8 cellular contexts compared by ENCODE assay signal in genomic region chr1:51421961-51422360, GRCh38.
A peak's percentile ranks its signal among the peaks of the same experiment; 100 is the strongest.
DNase-seq lines count a peak whose midpoint lies in the region; ATAC-seq, FAIRE-seq and TF ChIP-seq lines count a peak whose summit lies in the region.

No MANE protein-coding gene starts in this region.

- H3K4me1 Mint-ChIP-seq in natural killer cell, result peaks cover 18 to 31% of the 10 kb centered on the region in 2 donors
- H3K4me1 Mint-ChIP-seq in natural killer cell treated with Interleukin-12 subunit alpha and Interleukin-12 subunit beta and Interleukin-15 and Interleukin-18, amount 100 ng/mL, for 72 hours (ENCODE audit: low read depth in 2 of 2), result peaks cover 24% of the 10 kb centered on the region in 2 donors

- DNase-seq in natural killer cell (no peak), NCI-H2029 (lab: John Stamatoyannopoulos, UW) (peak; percentile 84), amniotic epithelial cell (ENCODE audit: low read depth) (peak; percentile 68), iPS DF 19.7 (ENCODE audit: low read depth, low spot score) (peak; percentile 68), urothelium cell line (ENCODE audit: low spot score) (peak; percentile 48), ecto neural progenitor cell (ENCODE audit: low spot score) (no peak)
- no peak for DNase-seq in natural killer cell treated with Interleukin-12 subunit alpha and Interleukin-12 subunit beta and Interleukin-15 and Interleukin-18, amount 100 ng/mL, for 72 hours (ENCODE audit: low spot score)
- DNase-seq in activated CD4-positive, alpha-beta T cell treated with anti-CD3 and anti-CD28 coated beads, Interleukin-2, amount 50 U/mL, for 48 hours, result no peak

- no peak for FAIRE-seq in urothelium cell line (lab: Jason Lieb, UNC)

- H3K9me3 Mint-ChIP-seq in natural killer cell, result no peaks in the 10 kb centered on the region
- no peaks in the 10 kb centered on the region for H3K9me3 Mint-ChIP-seq in natural killer cell treated with Interleukin-12 subunit alpha and Interleukin-12 subunit beta and Interleukin-15 and Interleukin-18, amount 100 ng/mL, for 72 hours

- TF ChIP-seq CTCF in natural killer cell (IDR thresholded peaks at IDR 0.05), result no peak

- no peaks in the 10 kb centered on the region for H3K27me3 Mint-ChIP-seq in natural killer cell (ENCODE audit: low read depth in 2 of 2)
- H3K27me3 Mint-ChIP-seq in natural killer cell treated with Interleukin-12 subunit alpha and Interleukin-12 subunit beta and Interleukin-15 and Interleukin-18, amount 100 ng/mL, for 72 hours, result no peaks in the 10 kb centered on the region

- intact Hi-C loops in natural killer cell (cut with micrococcal nuclease), result no loop called here

- peaks cover 23% of the 10 kb centered on the region for H3K36me3 Mint-ChIP-seq in natural killer cell
- H3K36me3 Mint-ChIP-seq in natural killer cell treated with Interleukin-12 subunit alpha and Interleukin-12 subunit beta and Interleukin-15 and Interleukin-18, amount 100 ng/mL, for 72 hours, result peaks cover 29% of the 10 kb centered on the region

- no peak overlapping the region for H3K27ac Mint-ChIP-seq in natural killer cell
- H3K27ac Mint-ChIP-seq in natural killer cell treated with Interleukin-12 subunit alpha and Interleukin-12 subunit beta and Interleukin-15 and Interleukin-18, amount 100 ng/mL, for 72 hours, result no peak overlapping the region

- peak in 2 of 3 donors; percentile 58 to 59 for ATAC-seq in natural killer cell
- no peak for ATAC-seq in natural killer cell treated with Interleukin-12 subunit alpha and Interleukin-12 subunit beta and Interleukin-15 and Interleukin-18, amount 100 ng/mL, for 72 hours

- H3K4me3 Mint-ChIP-seq in natural killer cell, result no peak overlapping the region
- H3K4me3 Mint-ChIP-seq in natural killer cell treated with Interleukin-12 subunit alpha and Interleukin-12 subunit beta and Interleukin-15 and Interleukin-18, amount 100 ng/mL, for 72 hours, result no peak overlapping the region

Comparison
In these comparisons a context has a peak if more than half of its experiments do, and no peak if none do; other contexts are left out.
1. ATAC-seq: peak in natural killer cell (2 of 3); none in natural killer cell treated with Interleukin-12 subunit alpha and Interleukin-12 subunit beta and Interleukin-15 and Interleukin-18, amount 100 ng/mL, for 72 hours (0 of 2).
2. DNase-seq: peak in NCI-H2029 (single experiment), amniotic epithelial cell (single experiment), iPS DF 19.7 (single experiment) and urothelium cell line (single experiment); none in natural killer cell (single experiment), natural killer cell treated with Interleukin-12 subunit alpha and Interleukin-12 subunit beta and Interleukin-15 and Interleukin-18, amount 100 ng/mL, for 72 hours (single experiment), activated CD4-positive, alpha-beta T cell treated with anti-CD3 and anti-CD28 coated beads, Interleukin-2, amount 50 U/mL, for 48 hours (0 of 2) and ecto neural progenitor cell (single experiment).